Comparison of ENCODE assay signal across 19 cellular contexts in genomic region chr17:57278740-57279387, GRCh38. TPM values are rescaled to one million over a fixed set of nuclear protein-coding genes. Genes with fewer than 3 reads are reported as not detected.
DNase-seq lines count a peak whose midpoint lies in the region.
"Had no signal": no experiment of that assay in that cellular context is flagged by ENCODE, and none has a peak within 500 bp of the region (broad histone marks: within the 10 kb centered on the region; RNA-seq: fewer than 3 reads in every experiment).

No MANE protein-coding gene starts in this region.

- POLR2A ChIA-PET in CD4-positive, alpha-beta memory T cell (lab: Charles Lee; ENCODE audit: partially characterized antibody), result interaction anchor here (1.3 kb wide), 1 partner anchor 22 kb away, joined by 4 read pairs; no protein-coding TSS in a partner anchor

- H3K14ac ChIP-seq in neuronal stem cell (ENCODE audit: low read length), result no peak overlapping the region

- H3K4me3 Mint-ChIP-seq in CD4-positive, alpha-beta memory T cell, result peak overlapping the region in 2 of 8 donors; percentile 10 to 35
- H3K4me3 Mint-ChIP-seq: CD4-positive, alpha-beta T cell had no signal

- no peak overlapping the region for H2BK12ac ChIP-seq in neuronal stem cell (ENCODE audit: low read length)

- intact Hi-C loops in CD4-positive, alpha-beta memory T cell (cut with micrococcal nuclease), result no loop called here

- H3K79me1 ChIP-seq in neuronal stem cell (ENCODE audit: low read depth, low read length), result peaks cover 7% of the 10 kb centered on the region

- CTCF ChIA-PET in CD4-positive, alpha-beta memory T cell (lab: Charles Lee; ENCODE audit: partially characterized antibody), result interaction anchor here (5.7 kb wide), 1 partner anchor 35 kb away, joined by 31 read pairs; no protein-coding TSS in a partner anchor

- no peak overlapping the region for H4K91ac ChIP-seq in neuronal stem cell (ENCODE audit: low read depth, low read length, poor library complexity)

- H3K4me1 ChIP-seq in CD4-positive, alpha-beta memory T cell (ENCODE audit: insufficient read depth, low read length), result peaks cover 28% of the 10 kb centered on the region
- H3K4me1 ChIP-seq in neuronal stem cell (ENCODE audit: control insufficient read depth in 2 of 2, insufficient read depth in 1 of 2, low read depth in 1 of 2, low read length in 2 of 2), result peaks cover 31 to 34% of the 10 kb centered on the region in 2 donors

- H3K4me3 ChIP-seq in CD4-positive, alpha-beta memory T cell (ENCODE audit: low read length in 2 of 2), result no peak overlapping the region
- no peak overlapping the region for H3K4me3 ChIP-seq in neuronal stem cell (ENCODE audit: low read length in 2 of 2)

- H3K36me3 ChIP-seq in CD4-positive, alpha-beta memory T cell (ENCODE audit: insufficient read depth, low read length), result peaks cover 9% of the 10 kb centered on the region
- H3K36me3 ChIP-seq in KOPT-K1 (ENCODE audit: insufficient read depth, low read length) (peaks cover 100% of the 10 kb centered on the region), neuronal stem cell (replicated peaks in 1 of 2; ENCODE audit: control insufficient read depth in 2 of 2, insufficient read depth in 2 of 2, low read length in 2 of 2) (peaks cover 14 to 87% of the 10 kb centered on the region in 2 donors)

- no peak overlapping the region for H3K4ac ChIP-seq in neuronal stem cell (ENCODE audit: low read length)

- H3K27me3 Mint-ChIP-seq in CD4-positive, alpha-beta memory T cell, result no peaks in the 10 kb centered on the region
- H3K27me3 Mint-ChIP-seq: CD4-positive, alpha-beta T cell had no signal

- no peak overlapping the region for H2AK5ac ChIP-seq in neuronal stem cell (ENCODE audit: low read depth, low read length)

- H3K27me3 ChIP-seq in CD4-positive, alpha-beta memory T cell (ENCODE audit: insufficient read depth, low read length), result no peaks in the 10 kb centered on the region
- no peaks in the 10 kb centered on the region for H3K27me3 ChIP-seq in neuronal stem cell (ENCODE audit: control insufficient read depth in 3 of 3, insufficient read depth in 3 of 3, low read depth in 1 of 3, low read length in 3 of 3)

- no peak overlapping the region for H3K23ac ChIP-seq in neuronal stem cell (ENCODE audit: low read depth, low read length, poor library complexity)

- H3K4me2 ChIP-seq in neuronal stem cell (ENCODE audit: insufficient read depth, low read length, poor library complexity, severe bottlenecking), result no peak overlapping the region

- no peak overlapping the region for H4K8ac ChIP-seq in neuronal stem cell (ENCODE audit: low read depth, low read length)

- H2BK120ac ChIP-seq in neuronal stem cell (ENCODE audit: low read depth, low read length), result no peak overlapping the region

- no peak overlapping the region for H3K27ac ChIP-seq in CD4-positive, alpha-beta memory T cell (ENCODE audit: low read depth, low read length)
- H3K27ac ChIP-seq in KOPT-K1 (ENCODE audit: low read depth, low read length, poor library complexity, severe bottlenecking), result peak overlapping the region; percentile 11
- peak overlapping the region; percentile 71 for H3K27ac ChIP-seq in caudate nucleus (ENCODE audit: low read depth, low read length)
- H3K27ac ChIP-seq in neuronal stem cell (replicated peaks; ENCODE audit: low read length), result no peak overlapping the region

- H2BK5ac ChIP-seq in neuronal stem cell (ENCODE audit: low read length), result no peak overlapping the region

- no CpG with 5 or more reads among the region's 10 CpGs for WGBS in neuronal stem cell (ENCODE audit: extremely low coverage in 2 of 2, insufficient read length in 2 of 2, insufficient replicate concordance in 1 of 2), 2 donors

- H2BK15ac ChIP-seq in neuronal stem cell (ENCODE audit: low read length), result no peak overlapping the region

- no peak overlapping the region for H3K18ac ChIP-seq in neuronal stem cell (ENCODE audit: low read length)

- DNase-seq in CD4-positive, alpha-beta memory T cell, result no peak
- DNase-seq in caudate nucleus (lab: John Stamatoyannopoulos, UW), result no peak
- DNase-seq in neuronal stem cell (ENCODE audit: low spot score), result no peak
- no peak for DNase-seq in activated naive CD4-positive, alpha-beta T cell treated with anti-CD3 and anti-CD28 coated beads, Interleukin-2, amount 50 U/mL, for 16 hours
- no peak for DNase-seq in ureter (ENCODE audit: low spot score)
- no peak for DNase-seq in NCI-H2107 treated with DMSO at 0.1 percent for 48 hours (lab: John Stamatoyannopoulos, UW; ENCODE audit: unreplicated experiment)
- DNase-seq: ACHN; AML-193; CD4-positive, alpha-beta T cell; DMS79 treated with DMSO at 0.1 percent for 48 hours; HCEC 1CT; KBM-7; NCI-H146; NCI-H2081 treated with DMSO at 0.1 percent for 48 hours; NCI-H2227 treated with DMSO at 0.1 percent for 48 hours; NCI-H526 treated with DMSO at 0.1 percent for 48 hours; NK-92 treated with Interleukin-12 subunit alpha and Interleukin-12 subunit beta, amount 100 ng/mL, for 24 hours; SHP77 treated with DMSO at 0.1 percent for 48 hours had no signal

- peak overlapping the region; percentile 31 for H3K9ac ChIP-seq in neuronal stem cell (ENCODE audit: low read depth, low read length, poor library complexity)

- H2AFZ ChIP-seq in neuronal stem cell (ENCODE audit: low read length), result no peak overlapping the region

- peaks cover 47 to 88% (median 55%) of the 10 kb centered on the region in 4 donors for H3K4me1 Mint-ChIP-seq in CD4-positive, alpha-beta memory T cell

- H3K9me3 Mint-ChIP-seq in CD4-positive, alpha-beta memory T cell, result no peaks in the 10 kb centered on the region
- H3K9me3 Mint-ChIP-seq: CD4-positive, alpha-beta T cell had no signal

- peaks cover 26 to 53% of the 10 kb centered on the region in 2 donors for H3K36me3 Mint-ChIP-seq in CD4-positive, alpha-beta memory T cell

- peak overlapping the region in 4 of 7 donors; percentile 20 to 73 (median 42) for H3K27ac Mint-ChIP-seq in CD4-positive, alpha-beta memory T cell
- H3K27ac Mint-ChIP-seq: CD4-positive, alpha-beta T cell had no signal

- no peaks in the 10 kb centered on the region for H3K9me3 ChIP-seq in CD4-positive, alpha-beta memory T cell (ENCODE audit: control insufficient read depth in 1 of 2, low read length in 2 of 2)
- H3K9me3 ChIP-seq in KOPT-K1 (ENCODE audit: insufficient read depth, low read length, poor library complexity, severe bottlenecking), result no peaks in the 10 kb centered on the region
- H3K9me3 ChIP-seq in neuronal stem cell (replicated peaks in 1 of 2; ENCODE audit: control insufficient read depth in 2 of 2, insufficient read depth in 1 of 2, low read depth in 1 of 2, low read length in 2 of 2), result no peaks in the 10 kb centered on the region

RNA-seq across cellular contexts. Expression of gene MSI2, which starts 22.5 kb away (rescaled TPM):
- total RNA-seq in CD4-positive, alpha-beta memory T cell, result 100 to 1,000 TPM; 107 to 110 TPM
- polyA plus RNA-seq in CD4-positive, alpha-beta memory T cell, result 1 to 10 TPM; 2.1 to 4.0 TPM
- 56.3 TPM for polyA plus RNA-seq in neuronal stem cell (2013, experiment 1 of 2)
- 58.0 TPM for polyA plus RNA-seq in neuronal stem cell (2013, experiment 2 of 2)
- total RNA-seq in ureter, result 230 TPM

Comparison
In these comparisons a context has a peak if more than half of its experiments do, and no peak if none do; other contexts are left out.
1. H3K27ac ChIP-seq: peak in KOPT-K1 (single experiment) and caudate nucleus (single experiment); none in CD4-positive, alpha-beta memory T cell (single experiment) and neuronal stem cell (single experiment).